ENCODE assay signal across 9 cellular contexts in genomic region chr1:62082456-62083363, GRCh38.
DNase-seq lines count a peak whose midpoint lies in the region; ATAC-seq and TF ChIP-seq lines count a peak whose summit lies in the region.
"Had no signal": no experiment of that assay in that cellular context is flagged by ENCODE, and none has a peak within 500 bp of the region (broad histone marks: within the 10 kb centered on the region; RNA-seq: fewer than 3 reads in every experiment).

No MANE protein-coding gene starts in this region.

- no peaks in the 10 kb centered on the region for H3K9me3 Mint-ChIP-seq in memory B cell
- H3K9me3 Mint-ChIP-seq: activated naive CD4-positive, alpha-beta T cell treated with anti-CD3 and anti-CD28 coated beads, Interleukin-2, amount 50 U/mL, for 24 hours had no signal

- no peaks in the 10 kb centered on the region for H3K27me3 Mint-ChIP-seq in memory B cell
- H3K27me3 Mint-ChIP-seq: activated naive CD4-positive, alpha-beta T cell treated with anti-CD3 and anti-CD28 coated beads, Interleukin-2, amount 50 U/mL, for 24 hours had no signal

- no peak for TF ChIP-seq EP300 in tibial nerve (IDR thresholded peaks at IDR 0.05)

- DNase-seq in G401 (ENCODE audit: low spot score) (peak; percentile 60), MV-4-11 (lab: John Stamatoyannopoulos, UW) (peak; percentile 2), WERI-Rb-1 (peak; percentile 41), ecto neural progenitor cell (ENCODE audit: low spot score) (peak; percentile 54), memory B cell (ENCODE audit: low spot score in 2 of 2) (peak; percentile 20 to 23), tibial nerve (ENCODE audit: low spot score in 2 of 2) (peak; percentile 18 to 38)

- no peaks in the 10 kb centered on the region for H3K4me1 ChIP-seq in tibial nerve

- H3K4me3 ChIP-seq in WERI-Rb-1 (ENCODE audit: low read depth, low read length) (no peak overlapping the region), tibial nerve (no peak overlapping the region)

- no peaks in the 10 kb centered on the region for H3K4me1 Mint-ChIP-seq in memory B cell
- H3K4me1 Mint-ChIP-seq: activated naive CD4-positive, alpha-beta T cell treated with anti-CD3 and anti-CD28 coated beads, Interleukin-2, amount 50 U/mL, for 24 hours had no signal

- WGBS in tibial nerve, 2 donors = 69 to 71% methylated on average over 14 of the region's 14 CpGs

- ATAC-seq in GM21619 (IDR thresholded peaks at IDR 0.05; ENCODE audit: unreplicated experiment) = peak; percentile 84
- ATAC-seq in memory B cell (ENCODE audit: low read depth) = peak; percentile 46
- ATAC-seq in HG03457 (IDR thresholded peaks at IDR 0.05; ENCODE audit: unreplicated experiment) = no peak

- H3K36me3 ChIP-seq in WERI-Rb-1 (no peaks in the 10 kb centered on the region), tibial nerve (peaks cover 0 to 8% (median 0%) of the 10 kb centered on the region in 3 donors)

- in situ Hi-C loops in G401 (cut with HindIII; ENCODE audit: low sequenced_read_pairs) = no loop called here

- H3K36me3 Mint-ChIP-seq in memory B cell = peaks cover 12% of the 10 kb centered on the region

- H3K4me3 Mint-ChIP-seq in memory B cell = no peak overlapping the region
- H3K4me3 Mint-ChIP-seq: activated naive CD4-positive, alpha-beta T cell treated with anti-CD3 and anti-CD28 coated beads, Interleukin-2, amount 50 U/mL, for 24 hours had no signal

- no peak overlapping the region for H3K27ac ChIP-seq in WERI-Rb-1
- no peak overlapping the region for H3K27ac ChIP-seq in tibial nerve

- no peak overlapping the region for H3K27ac Mint-ChIP-seq in memory B cell
- H3K27ac Mint-ChIP-seq: activated naive CD4-positive, alpha-beta T cell treated with anti-CD3 and anti-CD28 coated beads, Interleukin-2, amount 50 U/mL, for 24 hours had no signal

- TF ChIP-seq CTCF in WERI-Rb-1 (IDR thresholded peaks at IDR 0.05; ENCODE audit: low read depth, low read length) (peak; percentile 80), tibial nerve (IDR thresholded peaks at IDR 0.05) (peak; percentile 63 to 88 (median 83))

- H3K9me3 ChIP-seq in WERI-Rb-1 (ENCODE audit: severe bottlenecking) (no peaks in the 10 kb centered on the region), tibial nerve (no peaks in the 10 kb centered on the region)

- TF ChIP-seq POLR2A in tibial nerve (IDR thresholded peaks at IDR 0.05) = no peak

- H3K27me3 ChIP-seq in WERI-Rb-1 (ENCODE audit: insufficient read depth, low read depth, severe bottlenecking) = no peaks in the 10 kb centered on the region
- no peaks in the 10 kb centered on the region for H3K27me3 ChIP-seq in tibial nerve

Comparison
In these comparisons a context has a peak if more than half of its experiments do, and no peak if none do; other contexts are left out.
1. DNase-seq: peak in every context shown above with its lines; median percentile 60 in G401; 54 in ecto neural progenitor cell; 41 in WERI-Rb-1; 28 in tibial nerve; 22 in memory B cell; 2 in MV-4-11.